Comparison of ENCODE assay signal across 1 cellular context in the genomic region with DNA sequence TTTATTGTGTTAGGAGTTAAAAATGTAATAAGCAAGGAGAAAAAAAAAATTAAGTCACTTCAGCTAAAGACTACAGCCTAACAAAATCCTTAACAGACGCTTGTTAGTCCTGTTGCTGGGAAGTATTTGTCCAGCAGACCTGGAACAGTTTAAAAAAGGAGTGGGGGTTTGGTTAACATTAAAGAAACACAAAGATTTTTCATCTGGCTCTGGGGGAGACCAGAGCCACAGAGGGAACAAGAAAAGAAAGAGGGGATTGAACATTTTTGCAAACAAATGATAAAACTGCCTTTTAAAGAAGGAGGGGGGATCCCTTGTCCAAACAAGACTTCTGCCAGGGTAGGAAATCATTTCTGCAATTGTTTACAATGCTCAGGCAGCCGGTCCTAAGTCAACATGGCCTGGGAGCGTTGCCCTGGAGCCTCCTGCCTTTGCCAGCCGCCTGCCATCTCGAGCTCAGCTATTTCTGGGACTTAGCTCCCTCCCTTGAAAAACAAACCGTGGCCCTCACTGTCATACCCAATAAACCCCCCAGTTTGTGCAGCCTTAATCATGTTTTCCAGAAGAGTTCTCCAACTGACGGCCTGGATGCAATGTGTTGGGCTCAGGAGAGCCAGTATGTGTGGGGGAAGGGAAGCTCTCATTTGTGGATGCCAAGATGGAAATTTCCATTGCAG.
TF ChIP-seq lines count a peak whose summit lies in the region.

No MANE protein-coding gene starts in this region.

TF ChIP-seq in HepG2, 621 proteins besides CTCF, POLR2A, EP300 and RAD21 (continued from another document and continues in another):
- TF ChIP-seq, protein P1, sequence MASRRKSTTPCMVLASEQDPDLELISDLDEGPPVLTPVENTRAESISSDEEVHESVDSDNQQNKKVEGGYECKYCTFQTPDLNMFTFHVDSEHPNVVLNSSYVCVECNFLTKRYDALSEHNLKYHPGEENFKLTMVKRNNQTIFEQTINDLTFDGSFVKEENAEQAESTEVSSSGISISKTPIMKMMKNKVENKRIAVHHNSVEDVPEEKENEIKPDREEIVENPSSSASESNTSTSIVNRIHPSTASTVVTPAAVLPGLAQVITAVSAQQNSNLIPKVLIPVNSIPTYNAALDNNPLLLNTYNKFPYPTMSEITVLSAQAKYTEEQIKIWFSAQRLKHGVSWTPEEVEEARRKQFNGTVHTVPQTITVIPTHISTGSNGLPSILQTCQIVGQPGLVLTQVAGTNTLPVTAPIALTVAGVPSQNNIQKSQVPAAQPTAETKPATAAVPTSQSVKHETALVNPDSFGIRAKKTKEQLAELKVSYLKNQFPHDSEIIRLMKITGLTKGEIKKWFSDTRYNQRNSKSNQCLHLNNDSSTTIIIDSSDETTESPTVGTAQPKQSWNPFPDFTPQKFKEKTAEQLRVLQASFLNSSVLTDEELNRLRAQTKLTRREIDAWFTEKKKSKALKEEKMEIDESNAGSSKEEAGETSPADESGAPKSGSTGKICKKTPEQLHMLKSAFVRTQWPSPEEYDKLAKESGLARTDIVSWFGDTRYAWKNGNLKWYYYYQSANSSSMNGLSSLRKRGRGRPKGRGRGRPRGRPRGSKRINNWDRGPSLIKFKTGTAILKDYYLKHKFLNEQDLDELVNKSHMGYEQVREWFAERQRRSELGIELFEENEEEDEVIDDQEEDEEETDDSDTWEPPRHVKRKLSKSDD (CRISPR knock-in tag; IDR thresholded peaks at IDR 0.05; ENCODE audit: low read depth), result peak; percentile 72; the same call in 1 of the 2 replicates
- TF ChIP-seq LCORL (IDR thresholded peaks at IDR 0.05), result no peak
- TF ChIP-seq LCORL (CRISPR knock-in tag; IDR thresholded peaks at IDR 0.05), result peak; percentile 86
- 0 out of 2 replicates have a peak, but pooled peaks have one; percentile 46 for TF ChIP-seq HOXA5 (CRISPR knock-in tag; IDR thresholded peaks at IDR 0.05)
- peak; percentile 78; the same call in 1 of the 2 replicates for TF ChIP-seq ZNF546 (CRISPR knock-in tag; conservative IDR thresholded peaks at IDR 0.05)
- peak; percentile 37; the same call in 1 of the 2 replicates for TF ChIP-seq NFKB2 (CRISPR knock-in tag; IDR thresholded peaks at IDR 0.05; ENCODE audit: borderline replicate concordance)
- TF ChIP-seq ZNF570 (CRISPR knock-in tag; IDR thresholded peaks at IDR 0.05; ENCODE audit: borderline replicate concordance), result no peak
- no peak; the same call in 1 of the 2 replicates for TF ChIP-seq PHF8 (CRISPR knock-in tag; IDR thresholded peaks at IDR 0.05)
- no peak for TF ChIP-seq NR3C1 (CRISPR knock-in tag; IDR thresholded peaks at IDR 0.05)
- peak; percentile 78 for TF ChIP-seq HNRNPK (IDR thresholded peaks at IDR 0.05; ENCODE audit: low read depth, low read length, poor library complexity, severe bottlenecking)
- TF ChIP-seq ZBTB42 (CRISPR knock-in tag; IDR thresholded peaks at IDR 0.05), result 0 out of 2 replicates have a peak, but pooled peaks have one; percentile 33
- no peak for TF ChIP-seq ZC3H13 (CRISPR knock-in tag; IDR thresholded peaks at IDR 0.05)
- TF ChIP-seq CBX5 (CRISPR knock-in tag; IDR thresholded peaks at IDR 0.05; ENCODE audit: borderline replicate concordance), result peak; percentile 78; the same call in 1 of the 2 replicates
- TF ChIP-seq TBX3 (IDR thresholded peaks at IDR 0.05; ENCODE audit: borderline replicate concordance), result peak; percentile 45; the same call in 1 of the 2 replicates
- no peak for TF ChIP-seq ZNF674 (CRISPR knock-in tag; IDR thresholded peaks at IDR 0.05; ENCODE audit: low read depth)
- TF ChIP-seq FOXJ3 (CRISPR knock-in tag; IDR thresholded peaks at IDR 0.05; ENCODE audit: borderline replicate concordance), result peak; percentile 92; the same call in 1 of the 2 replicates
- peak; percentile 84; the same call in 1 of the 2 replicates for TF ChIP-seq MBD4 (IDR thresholded peaks at IDR 0.05; ENCODE audit: borderline replicate concordance, low read length)
- peak; percentile 55 for TF ChIP-seq KDM2A (CRISPR knock-in tag; IDR thresholded peaks at IDR 0.05; ENCODE audit: borderline replicate concordance, low read depth)
- TF ChIP-seq TMF1 (CRISPR knock-in tag; IDR thresholded peaks at IDR 0.05; ENCODE audit: low read depth), result no peak
- peak; percentile 89 for TF ChIP-seq HOXA3 (CRISPR knock-in tag; IDR thresholded peaks at IDR 0.05)
- no peak for TF ChIP-seq RELA (CRISPR knock-in tag; IDR thresholded peaks at IDR 0.05)
- TF ChIP-seq, protein P2, sequence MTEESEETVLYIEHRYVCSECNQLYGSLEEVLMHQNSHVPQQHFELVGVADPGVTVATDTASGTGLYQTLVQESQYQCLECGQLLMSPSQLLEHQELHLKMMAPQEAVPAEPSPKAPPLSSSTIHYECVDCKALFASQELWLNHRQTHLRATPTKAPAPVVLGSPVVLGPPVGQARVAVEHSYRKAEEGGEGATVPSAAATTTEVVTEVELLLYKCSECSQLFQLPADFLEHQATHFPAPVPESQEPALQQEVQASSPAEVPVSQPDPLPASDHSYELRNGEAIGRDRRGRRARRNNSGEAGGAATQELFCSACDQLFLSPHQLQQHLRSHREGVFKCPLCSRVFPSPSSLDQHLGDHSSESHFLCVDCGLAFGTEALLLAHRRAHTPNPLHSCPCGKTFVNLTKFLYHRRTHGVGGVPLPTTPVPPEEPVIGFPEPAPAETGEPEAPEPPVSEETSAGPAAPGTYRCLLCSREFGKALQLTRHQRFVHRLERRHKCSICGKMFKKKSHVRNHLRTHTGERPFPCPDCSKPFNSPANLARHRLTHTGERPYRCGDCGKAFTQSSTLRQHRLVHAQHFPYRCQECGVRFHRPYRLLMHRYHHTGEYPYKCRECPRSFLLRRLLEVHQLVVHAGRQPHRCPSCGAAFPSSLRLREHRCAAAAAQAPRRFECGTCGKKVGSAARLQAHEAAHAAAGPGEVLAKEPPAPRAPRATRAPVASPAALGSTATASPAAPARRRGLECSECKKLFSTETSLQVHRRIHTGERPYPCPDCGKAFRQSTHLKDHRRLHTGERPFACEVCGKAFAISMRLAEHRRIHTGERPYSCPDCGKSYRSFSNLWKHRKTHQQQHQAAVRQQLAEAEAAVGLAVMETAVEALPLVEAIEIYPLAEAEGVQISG (CRISPR knock-in tag; IDR thresholded peaks at IDR 0.05), result peak; percentile 71
- TF ChIP-seq XRCC5 (optimal IDR thresholded peaks at IDR 0.05; ENCODE audit: low read length), result peak; percentile 84
- TF ChIP-seq MED8 (CRISPR knock-in tag; IDR thresholded peaks at IDR 0.05; ENCODE audit: insufficient replicate concordance), result peak; percentile 75
- TF ChIP-seq ZNF121 (CRISPR knock-in tag; IDR thresholded peaks at IDR 0.05), result no peak
- TF ChIP-seq ZNF766 (CRISPR knock-in tag; IDR thresholded peaks at IDR 0.05; ENCODE audit: borderline replicate concordance), result peak; percentile 54; the same call in 1 of the 2 replicates
- TF ChIP-seq MTA1 (CRISPR knock-in tag; IDR thresholded peaks at IDR 0.05; ENCODE audit: borderline replicate concordance), result peak; percentile 91; the same call in 1 of the 2 replicates
- peak; percentile 65; the same call in 1 of the 2 replicates for TF ChIP-seq ZMYM3 (CRISPR knock-in tag; IDR thresholded peaks at IDR 0.05)
- TF ChIP-seq ZNF670 (CRISPR knock-in tag; IDR thresholded peaks at IDR 0.05; ENCODE audit: borderline replicate concordance), result 0 out of 2 replicates have a peak, but pooled peaks have one; percentile 18
- TF ChIP-seq, protein P3, sequence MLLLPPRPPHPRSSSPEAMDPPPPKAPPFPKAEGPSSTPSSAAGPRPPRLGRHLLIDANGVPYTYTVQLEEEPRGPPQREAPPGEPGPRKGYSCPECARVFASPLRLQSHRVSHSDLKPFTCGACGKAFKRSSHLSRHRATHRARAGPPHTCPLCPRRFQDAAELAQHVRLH (CRISPR knock-in tag; IDR thresholded peaks at IDR 0.05; ENCODE audit: borderline replicate concordance, low read depth), result peak; percentile 63; the same call in 1 of the 2 replicates
- peak; percentile 79 for TF ChIP-seq POGZ (CRISPR knock-in tag; IDR thresholded peaks at IDR 0.05)
- peak; percentile 89 for TF ChIP-seq ZEB1 (IDR thresholded peaks at IDR 0.05; ENCODE audit: insufficient replicate concordance, low read depth)
- peak; percentile 82 for TF ChIP-seq ZMYM4 (CRISPR knock-in tag; IDR thresholded peaks at IDR 0.05)
- peak; percentile 83 for TF ChIP-seq ZNF335 (CRISPR knock-in tag; IDR thresholded peaks at IDR 0.05)
- TF ChIP-seq TARDBP (CRISPR knock-in tag; IDR thresholded peaks at IDR 0.05), result peak; percentile 90
- TF ChIP-seq, protein P4, sequence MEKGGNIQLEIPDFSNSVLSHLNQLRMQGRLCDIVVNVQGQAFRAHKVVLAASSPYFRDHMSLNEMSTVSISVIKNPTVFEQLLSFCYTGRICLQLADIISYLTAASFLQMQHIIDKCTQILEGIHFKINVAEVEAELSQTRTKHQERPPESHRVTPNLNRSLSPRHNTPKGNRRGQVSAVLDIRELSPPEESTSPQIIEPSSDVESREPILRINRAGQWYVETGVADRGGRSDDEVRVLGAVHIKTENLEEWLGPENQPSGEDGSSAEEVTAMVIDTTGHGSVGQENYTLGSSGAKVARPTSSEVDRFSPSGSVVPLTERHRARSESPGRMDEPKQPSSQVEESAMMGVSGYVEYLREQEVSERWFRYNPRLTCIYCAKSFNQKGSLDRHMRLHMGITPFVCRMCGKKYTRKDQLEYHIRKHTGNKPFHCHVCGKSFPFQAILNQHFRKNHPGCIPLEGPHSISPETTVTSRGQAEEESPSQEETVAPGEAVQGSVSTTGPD (CRISPR knock-in tag; IDR thresholded peaks at IDR 0.05), result peak; percentile 62
- TF ChIP-seq ZNF343 (CRISPR knock-in tag; IDR thresholded peaks at IDR 0.05), result no peak
- TF ChIP-seq SIX4 (CRISPR knock-in tag; IDR thresholded peaks at IDR 0.05), result peak; percentile 24
- peak; percentile 61; the same call in 1 of the 2 replicates for TF ChIP-seq KMT2A (CRISPR knock-in tag; IDR thresholded peaks at IDR 0.05)
- TF ChIP-seq GTF3A (CRISPR knock-in tag; conservative IDR thresholded peaks at IDR 0.05), result no peak
- peak; percentile 33; the same call in 1 of the 2 replicates for TF ChIP-seq YEATS2 (CRISPR knock-in tag; IDR thresholded peaks at IDR 0.05; ENCODE audit: borderline replicate concordance)
- peak; percentile 84 for TF ChIP-seq CCDC6 (CRISPR knock-in tag; IDR thresholded peaks at IDR 0.05)
- TF ChIP-seq, protein P5, sequence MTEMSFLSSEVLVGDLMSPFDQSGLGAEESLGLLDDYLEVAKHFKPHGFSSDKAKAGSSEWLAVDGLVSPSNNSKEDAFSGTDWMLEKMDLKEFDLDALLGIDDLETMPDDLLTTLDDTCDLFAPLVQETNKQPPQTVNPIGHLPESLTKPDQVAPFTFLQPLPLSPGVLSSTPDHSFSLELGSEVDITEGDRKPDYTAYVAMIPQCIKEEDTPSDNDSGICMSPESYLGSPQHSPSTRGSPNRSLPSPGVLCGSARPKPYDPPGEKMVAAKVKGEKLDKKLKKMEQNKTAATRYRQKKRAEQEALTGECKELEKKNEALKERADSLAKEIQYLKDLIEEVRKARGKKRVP (CRISPR knock-in tag; IDR thresholded peaks at IDR 0.05), result 0 out of 4 replicates have a peak, but pooled peaks of 1 of the 2 experiments have one; percentile 47
- TF ChIP-seq ZNF33A (CRISPR knock-in tag; IDR thresholded peaks at IDR 0.05; ENCODE audit: borderline replicate concordance), result no peak
- TF ChIP-seq FOXO1 (CRISPR knock-in tag; IDR thresholded peaks at IDR 0.05), result peak; percentile 94
- TF ChIP-seq ELF4 (CRISPR knock-in tag; IDR thresholded peaks at IDR 0.05; ENCODE audit: borderline replicate concordance), result peak; percentile 65; the same call in 1 of the 2 replicates
- peak; percentile 92 for TF ChIP-seq NFIC (IDR thresholded peaks at IDR 0.05; ENCODE audit: low read length)
- TF ChIP-seq, protein P6, sequence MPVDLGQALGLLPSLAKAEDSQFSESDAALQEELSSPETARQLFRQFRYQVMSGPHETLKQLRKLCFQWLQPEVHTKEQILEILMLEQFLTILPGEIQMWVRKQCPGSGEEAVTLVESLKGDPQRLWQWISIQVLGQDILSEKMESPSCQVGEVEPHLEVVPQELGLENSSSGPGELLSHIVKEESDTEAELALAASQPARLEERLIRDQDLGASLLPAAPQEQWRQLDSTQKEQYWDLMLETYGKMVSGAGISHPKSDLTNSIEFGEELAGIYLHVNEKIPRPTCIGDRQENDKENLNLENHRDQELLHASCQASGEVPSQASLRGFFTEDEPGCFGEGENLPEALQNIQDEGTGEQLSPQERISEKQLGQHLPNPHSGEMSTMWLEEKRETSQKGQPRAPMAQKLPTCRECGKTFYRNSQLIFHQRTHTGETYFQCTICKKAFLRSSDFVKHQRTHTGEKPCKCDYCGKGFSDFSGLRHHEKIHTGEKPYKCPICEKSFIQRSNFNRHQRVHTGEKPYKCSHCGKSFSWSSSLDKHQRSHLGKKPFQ (CRISPR knock-in tag; IDR thresholded peaks at IDR 0.05; ENCODE audit: insufficient replicate concordance), result peak; percentile 66
- TF ChIP-seq SALL1 (CRISPR knock-in tag; IDR thresholded peaks at IDR 0.05), result peak; percentile 99
- peak; percentile 69; the same call in 1 of the 2 replicates for TF ChIP-seq MYC (CRISPR knock-in tag; IDR thresholded peaks at IDR 0.05; ENCODE audit: borderline replicate concordance)
- TF ChIP-seq SIN3A (IDR thresholded peaks at IDR 0.05; ENCODE audit: borderline replicate concordance, low read depth, low read length), result peak; percentile 59; the same call in 1 of the 2 replicates
- peak; percentile 83 for TF ChIP-seq DPF2 (CRISPR knock-in tag; IDR thresholded peaks at IDR 0.05; ENCODE audit: borderline replicate concordance, low read depth)
- TF ChIP-seq, protein P7, sequence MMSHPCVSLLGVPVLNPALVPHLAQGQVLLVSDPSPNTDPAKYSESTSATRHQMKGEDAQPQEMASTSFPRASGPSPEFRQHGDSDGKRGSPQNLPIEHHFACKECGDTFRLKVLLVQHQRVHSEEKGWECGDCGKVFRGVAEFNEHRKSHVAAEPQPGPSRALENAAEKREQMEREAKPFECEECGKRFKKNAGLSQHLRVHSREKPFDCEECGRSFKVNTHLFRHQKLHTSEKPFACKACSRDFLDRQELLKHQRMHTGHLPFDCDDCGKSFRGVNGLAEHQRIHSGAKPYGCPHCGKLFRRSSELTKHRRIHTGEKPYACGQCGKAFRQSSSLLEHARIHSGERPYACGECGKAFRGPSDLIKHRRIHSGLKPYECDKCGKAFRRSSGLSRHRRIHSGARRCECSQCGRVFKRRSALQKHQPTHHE (CRISPR knock-in tag; IDR thresholded peaks at IDR 0.05; ENCODE audit: borderline replicate concordance), result peak; percentile 72; the same call in 1 of the 2 replicates
- peak; percentile 71; the same call in 1 of the 2 replicates for TF ChIP-seq SOX13 (IDR thresholded peaks at IDR 0.05)
- peak in 1 of 2 experiments; percentile 93; a peak in 2 of 4 replicates for TF ChIP-seq SOX13 (CRISPR knock-in tag; conservative IDR thresholded peaks at IDR 0.05 in 1 of 2, IDR thresholded peaks at IDR 0.05 in 1 of 2)
- peak; percentile 59 for TF ChIP-seq SP4 (CRISPR knock-in tag; IDR thresholded peaks at IDR 0.05)
- TF ChIP-seq, protein P8, sequence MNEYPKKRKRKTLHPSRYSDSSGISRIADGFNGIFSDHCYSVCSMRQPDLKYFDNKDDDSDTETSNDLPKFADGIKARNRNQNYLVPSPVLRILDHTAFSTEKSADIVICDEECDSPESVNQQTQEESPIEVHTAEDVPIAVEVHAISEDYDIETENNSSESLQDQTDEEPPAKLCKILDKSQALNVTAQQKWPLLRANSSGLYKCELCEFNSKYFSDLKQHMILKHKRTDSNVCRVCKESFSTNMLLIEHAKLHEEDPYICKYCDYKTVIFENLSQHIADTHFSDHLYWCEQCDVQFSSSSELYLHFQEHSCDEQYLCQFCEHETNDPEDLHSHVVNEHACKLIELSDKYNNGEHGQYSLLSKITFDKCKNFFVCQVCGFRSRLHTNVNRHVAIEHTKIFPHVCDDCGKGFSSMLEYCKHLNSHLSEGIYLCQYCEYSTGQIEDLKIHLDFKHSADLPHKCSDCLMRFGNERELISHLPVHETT (CRISPR knock-in tag; conservative IDR thresholded peaks at IDR 0.05), result 0 out of 2 replicates have a peak, but pooled peaks have one; percentile 25
